Comparison of ENCODE assay signal across 35 cellular contexts in genomic region chr2:207719008-207719407, GRCh38. TPM values are rescaled to one million over a fixed set of nuclear protein-coding genes. Genes with fewer than 3 reads are reported as not detected.
A peak's percentile ranks its signal among the peaks of the same experiment; 100 is the strongest.
DNase-seq lines count a peak whose midpoint lies in the region; ATAC-seq, FAIRE-seq and TF ChIP-seq lines count a peak whose summit lies in the region.
"Had no signal": no experiment of that assay in that cellular context is flagged by ENCODE, and none has a peak within 500 bp of the region (broad histone marks: within the 10 kb centered on the region; RNA-seq: fewer than 3 reads in every experiment).

No MANE protein-coding gene starts in this region.

- H3K36me3 Mint-ChIP-seq in MCF 10A (ENCODE audit: insufficient read depth, unreplicated experiment): no peaks in the 10 kb centered on the region

- POLR2A ChIA-PET in MCF 10A (lab: Yijun Ruan, JAX): interaction anchor here (0.9 to 4.2 kb wide), 6 partner anchors 8 to 531 kb away, joined by 3 to 19 read pairs (median 6); partner anchors contain the start of genes CREB1 and METTL21A
- POLR2A ChIA-PET in HepG2 (lab: Yijun Ruan, JAX): interaction anchor here (1.5 kb wide), 1 partner anchor 15 kb away, joined by 5 read pairs; no protein-coding TSS in a partner anchor
- POLR2A ChIA-PET in RWPE1 (lab: Yijun Ruan, JAX; ENCODE audit: low non-redundant PET): interaction anchor here (0.9 to 1.8 kb wide), 2 partner anchors 94 kb away, joined by 6 to 9 read pairs; partner anchors contain the start of gene METTL21A

- no peak overlapping the region for H3K4me3 Mint-ChIP-seq in MCF 10A (ENCODE audit: unreplicated experiment)
- H3K4me3 Mint-ChIP-seq: B cell; CD14-positive monocyte; CD4-positive, alpha-beta memory T cell; CD4-positive, alpha-beta T cell; CD4-positive, CD25-positive, alpha-beta regulatory T cell; CD8-positive, alpha-beta memory T cell; CD8-positive, alpha-beta T cell had no signal

- H2AFZ ChIP-seq in mammary epithelial cell (ENCODE audit: low read depth, low read length): no peak overlapping the region
- H2AFZ ChIP-seq in HepG2 (ENCODE audit: low read length): no peak overlapping the region

- H3K27ac ChIP-seq in mammary epithelial cell (ENCODE audit: insufficient read depth, low read depth, low read length) (no peak overlapping the region), HepG2 (ENCODE audit: extremely low read length, insufficient read depth, low read length) (no peak overlapping the region), right lobe of liver (no peak overlapping the region), RWPE1 (peak overlapping the region; percentile 19)
- H3K27ac ChIP-seq: 22Rv1; BLaER1; BLaER1 treated with 17β-estradiol and CSF1 and Interleukin-3, amounts not matched to agents 10 nM and 100 nM; C4-2B had no signal

- TF ChIP-seq POLR2A in HepG2 (IDR thresholded peaks at IDR 0.05; ENCODE audit: insufficient read depth in 1 of 2, low read depth in 2 of 2, low read length in 2 of 2) (no peak), right lobe of liver (IDR thresholded peaks at IDR 0.05) (no peak)

- in situ Hi-C loops in mammary epithelial cell (cut with MboI; ENCODE audit: low sequenced_read_pairs in 2 of 2): loop anchor here in 1 of 2 donors (10.0 kb wide), 1 partner anchor 84 kb away; no protein-coding TSS in a partner anchor
- in situ Hi-C loops in HepG2 (cut with HindIII; ENCODE audit: extremely low pct_ligation_motif_present, low pct_unique_long_range_greater_than_20kb): loop anchor here (25.0 kb wide), 1 partner anchor 543 kb away; the partner anchor contains the start of genes IDH1 and PIKFYVE

- H3K4me3 ChIP-seq in mammary epithelial cell (replicated peaks in 1 of 3; ENCODE audit: insufficient read depth in 1 of 3, low read depth in 2 of 3, low read length in 3 of 3) (no peak overlapping the region), HepG2 (replicated peaks in 1 of 3; ENCODE audit: insufficient read depth in 1 of 3, low read depth in 2 of 3, low read length in 3 of 3) (no peak overlapping the region), right lobe of liver (no peak overlapping the region)
- H3K4me3 ChIP-seq: A549; BLaER1; BLaER1 treated with 17β-estradiol and CSF1 and Interleukin-3, amounts not matched to agents 10 nM and 100 nM had no signal

- H3K9ac ChIP-seq in mammary epithelial cell (ENCODE audit: insufficient read depth, low read length): no peak overlapping the region
- H3K9ac ChIP-seq in HepG2 (ENCODE audit: insufficient read depth, low read depth, low read length): no peak overlapping the region
- H3K9ac ChIP-seq: BLaER1; BLaER1 treated with 17β-estradiol and CSF1 and Interleukin-3, amounts not matched to agents 10 nM and 100 nM had no signal

- H3K9me3 ChIP-seq in mammary epithelial cell (replicated peaks; ENCODE audit: insufficient read depth, low read length) (no peaks in the 10 kb centered on the region), HepG2 (ENCODE audit: low read length) (no peaks in the 10 kb centered on the region), right lobe of liver (no peaks in the 10 kb centered on the region)
- H3K9me3 ChIP-seq: A549; BE2C; BLaER1; BLaER1 treated with 17β-estradiol and CSF1 and Interleukin-3, amounts not matched to agents 10 nM and 100 nM; Caco-2 had no signal

- no peaks in the 10 kb centered on the region for H3K27me3 Mint-ChIP-seq in MCF 10A (ENCODE audit: insufficient read depth, unreplicated experiment)
- H3K27me3 Mint-ChIP-seq: B cell; CD4-positive, alpha-beta memory T cell; CD4-positive, alpha-beta T cell; CD4-positive, CD25-positive, alpha-beta regulatory T cell; CD8-positive, alpha-beta memory T cell had no signal

- whole genome bisulfite sequencing in mammary epithelial cell (ENCODE audit: low coverage, missing lambda C conversion rate): 100% methylated on average over 1 of the region's 1 CpG
- WGBS in HepG2 (ENCODE audit: low lambda C conversion rate): 89% methylated on average over 1 of the region's 1 CpG
- WGBS in right lobe of liver (ENCODE audit: insufficient coverage, low coverage, low lambda C conversion rate, missing lambda C conversion rate): 71% methylated on average over 1 of the region's 1 CpG

- TF ChIP-seq EP300 in HepG2 (IDR thresholded peaks at IDR 0.05; ENCODE audit: low read depth in 2 of 2, low read length in 2 of 2) (no peak), HepG2 (CRISPR knock-in tag; IDR thresholded peaks at IDR 0.05; ENCODE audit: borderline replicate concordance) (no peak)

- CTCF ChIA-PET in MCF 10A (lab: Yijun Ruan, JAX) (interaction anchor here (0.6 to 2.2 kb wide), 7 partner anchors 15 to 1203 kb away, joined by 3 to 6 read pairs (median 4); partner anchors contain the start of gene METTL21A), mammary epithelial cell (lab: Charles Lee; ENCODE audit: low non-redundant PET) (no interaction called here), HepG2 (lab: Yijun Ruan, JAX; ENCODE audit: low intra/inter-chr PET ratio, low total read pairs) (no interaction called here), RWPE1 (lab: Yijun Ruan, JAX) (interaction anchor here (0.6 kb wide), 1 partner anchor 27 kb away, joined by 3 read pairs; no protein-coding TSS in a partner anchor)

- no peak for ATAC-seq in HepG2
- no peak for ATAC-seq in right lobe of liver
- ATAC-seq: A549; CD8-positive, alpha-beta T cell had no signal

- no peak for FAIRE-seq in HepG2 (lab: Jason Lieb, UNC)
- FAIRE-seq: A204.1, A549, D721Med had no signal

- DNase-seq in MCF 10A (ENCODE audit: unreplicated experiment): no peak
- no peak for DNase-seq in mammary epithelial cell
- DNase-seq in HepG2 (ENCODE audit: low spot score): no peak
- DNase-seq in right lobe of liver: no peak
- no peak for DNase-seq in RWPE1 (ENCODE audit: low spot score)
- DNase-seq in activated naive CD4-positive, alpha-beta T cell treated with anti-CD3 and anti-CD28 coated beads, Interleukin-2, amount 50 U/mL, for 16 hours: no peak
- DNase-seq: 8988T; ACHN; AML-193; BE2C; C1 segment of cervical spinal cord; Caco-2; Calu3; CD4-positive, alpha-beta memory T cell; CD4-positive, alpha-beta T cell; CD4-positive, CD25-positive, alpha-beta regulatory T cell; CD8-positive, alpha-beta memory T cell; CD8-positive, alpha-beta T cell; COR-L47; DMS 273 treated with DMSO at 0.1 percent for 48 hours; DMS153; DMS53; DMS79; DMS79 treated with DMSO at 0.1 percent for 48 hours; DND-41; EL had no signal

- no peaks in the 10 kb centered on the region for H4K20me1 ChIP-seq in mammary epithelial cell (ENCODE audit: insufficient read depth, low read length)
- no peaks in the 10 kb centered on the region for H4K20me1 ChIP-seq in HepG2 (ENCODE audit: insufficient read depth, low read length)

- no peaks in the 10 kb centered on the region for H3K9me3 Mint-ChIP-seq in MCF 10A (ENCODE audit: unreplicated experiment)
- H3K9me3 Mint-ChIP-seq: CD4-positive, alpha-beta memory T cell; CD4-positive, alpha-beta T cell; CD4-positive, CD25-positive, alpha-beta regulatory T cell; CD8-positive, alpha-beta memory T cell; CD8-positive, alpha-beta T cell had no signal

- no peak overlapping the region for H3K4me2 ChIP-seq in mammary epithelial cell (ENCODE audit: insufficient read depth, low read depth, low read length)
- no peak overlapping the region for H3K4me2 ChIP-seq in HepG2 (ENCODE audit: low read depth, low read length)
- H3K4me2 ChIP-seq: BLaER1; BLaER1 treated with 17β-estradiol and CSF1 and Interleukin-3, amounts not matched to agents 10 nM and 100 nM had no signal

- peaks cover 27% of the 10 kb centered on the region for H3K4me1 Mint-ChIP-seq in MCF 10A (ENCODE audit: insufficient read depth, unreplicated experiment)

- H3K79me2 ChIP-seq in mammary epithelial cell (ENCODE audit: insufficient read depth, low read length) (peaks cover 81% of the 10 kb centered on the region), HepG2 (ENCODE audit: insufficient read depth, low read length) (peaks cover 51% of the 10 kb centered on the region)

- dilution Hi-C loops in mammary epithelial cell (cut with HindIII; ENCODE audit: low sequenced_read_pairs): no loop called here

- H3K27ac Mint-ChIP-seq in MCF 10A (ENCODE audit: low read depth, unreplicated experiment): peak overlapping the region; percentile 80
- H3K27ac Mint-ChIP-seq: B cell; CD4-positive, alpha-beta memory T cell; CD4-positive, alpha-beta T cell; CD4-positive, CD25-positive, alpha-beta regulatory T cell; CD8-positive, alpha-beta T cell had no signal

- peaks cover 21% of the 10 kb centered on the region for H3K4me1 ChIP-seq in mammary epithelial cell (ENCODE audit: insufficient read depth, low read length)
- H3K4me1 ChIP-seq in HepG2 (ENCODE audit: insufficient read depth, low read length): peaks cover 28% of the 10 kb centered on the region
- peaks cover 0 to 6% (median 0%) of the 10 kb centered on the region in 4 donors for H3K4me1 ChIP-seq in right lobe of liver
- H3K4me1 ChIP-seq: BE2C had no signal

- H3K27me3 ChIP-seq in mammary epithelial cell (ENCODE audit: insufficient read depth, low read length): no peaks in the 10 kb centered on the region
- no peaks in the 10 kb centered on the region for H3K27me3 ChIP-seq in HepG2 (ENCODE audit: control insufficient read depth in 1 of 2, insufficient read depth in 2 of 2, low read length in 2 of 2)
- H3K27me3 ChIP-seq in right lobe of liver: no peaks in the 10 kb centered on the region
- H3K27me3 ChIP-seq: BE2C; BLaER1; BLaER1 treated with 17β-estradiol and CSF1 and Interleukin-3, amounts not matched to agents 10 nM and 100 nM had no signal

- H3K36me3 ChIP-seq in mammary epithelial cell (ENCODE audit: insufficient read depth, low read length) (no peaks in the 10 kb centered on the region), HepG2 (replicated peaks in 1 of 2; ENCODE audit: control insufficient read depth in 1 of 2, insufficient read depth in 2 of 2, low read length in 2 of 2) (peaks cover 1 to 4% of the 10 kb centered on the region in 2 experiments; a peak in 3 of 5 replicates), right lobe of liver (no peaks in the 10 kb centered on the region)
- H3K36me3 ChIP-seq: BE2C had no signal

- BruUV-seq in MCF 10A (replicated peaks; lab: Mats Ljungman, UMichigan) (no TSS peak), mammary epithelial cell (replicated peaks; lab: Mats Ljungman, UMichigan) (no TSS peak), HepG2 (replicated peaks; lab: Mats Ljungman, UMichigan) (no TSS peak)

- no peak for TF ChIP-seq RAD21 in HepG2 (CRISPR knock-in tag; IDR thresholded peaks at IDR 0.05)

- intact Hi-C loops in MCF 10A (cut with micrococcal nuclease) (loop anchor here (10.0 kb wide), 1 partner anchor 184 kb away; no protein-coding TSS in a partner anchor), mammary epithelial cell (cut with micrococcal nuclease) (loop anchor here (10.0 kb wide), 1 partner anchor 234 kb away; no protein-coding TSS in a partner anchor), HepG2 (cut with micrococcal nuclease; ENCODE audit: unreplicated experiment) (no loop called here), right lobe of liver (cut with DNase I) (no loop called here)

- TF ChIP-seq CTCF in MCF 10A (IDR thresholded peaks at IDR 0.05; ENCODE audit: unreplicated experiment) (no peak), mammary epithelial cell (conservative IDR thresholded peaks at IDR 0.05 in 1 of 2, IDR thresholded peaks at IDR 0.05 in 1 of 2; ENCODE audit: extremely low read depth in 1 of 2, insufficient read depth in 1 of 2, low read depth in 1 of 2, low read length in 2 of 2) (no peak), HepG2 (CRISPR knock-in tag; IDR thresholded peaks at IDR 0.05) (no peak), right lobe of liver (IDR thresholded peaks at IDR 0.05) (no peak), RWPE1 (conservative IDR thresholded peaks at IDR 0.05; ENCODE audit: low read depth) (no peak)

RNA-seq across cellular contexts. Expression of gene CCNYL1, which starts 7.6 kb away (rescaled TPM):
- total RNA-seq in MCF 10A (2022) (19.7 and 23.3 TPM in 2 replicates), mammary epithelial cell (10 to 100 TPM; 11.2 to 30.0 TPM), HepG2 (2016; rRNA removed; fragmentation: Illumina TruSeq; extraction: Trizol) (12.5 and 20.2 TPM in 2 replicates), right lobe of liver (10 to 100 TPM in 2 of 6 experiments, 1 to 10 TPM in 4; 7.1 to 11.9 (median 9.4) TPM)
- polyA plus RNA-seq in mammary epithelial cell (16.3 TPM), HepG2 (2011; rRNA removed) (13.8 and 16.2 TPM in 2 replicates)
- 28.4 TPM for polyA minus RNA-seq in mammary epithelial cell
- total RNA-seq in HepG2 (2016; cell fraction: cytosol; rRNA removed; fragmentation: Illumina TruSeq; extraction: Trizol; ENCODE audit: low read depth): 27.0 and 29.5 TPM in 2 replicates
- 10.0 and 17.8 TPM in 2 replicates for total RNA-seq in HepG2 (2016; cell fraction: insoluble cytoplasmic fraction; rRNA removed; fragmentation: Illumina TruSeq; extraction: Trizol)
- 33.7 and 38.3 TPM in 2 replicates for total RNA-seq in HepG2 (2016; cell fraction: membrane; rRNA removed; fragmentation: Illumina TruSeq; extraction: Trizol)
- total RNA-seq in HepG2 (2016; cell fraction: nucleus; rRNA removed; fragmentation: Illumina TruSeq; extraction: Trizol): 16.4 and 19.2 TPM in 2 replicates
- 6.9 and 11.0 TPM in 2 replicates for polyA plus RNA-seq in HepG2 (2011; cell fraction: cytosol; rRNA removed)
- polyA plus RNA-seq in HepG2 (2011; cell fraction: nucleus; rRNA removed): 9.8 and 10.3 TPM in 2 replicates
- 17.2 and 21.4 TPM in 2 replicates for polyA plus RNA-seq in HepG2 (2012)
- polyA plus RNA-seq in HepG2 (2016; cell fraction: cytosol; fragmentation: Illumina TruSeq; extraction: Trizol; ENCODE audit: low read depth): 43.2 and 48.7 TPM in 2 replicates
- 35.4 and 41.7 TPM in 2 replicates for polyA plus RNA-seq in HepG2 (2016; cell fraction: insoluble cytoplasmic fraction; fragmentation: Illumina TruSeq; extraction: Trizol; ENCODE audit: low read depth)
- 77.8 and 84.1 TPM in 2 replicates for polyA plus RNA-seq in HepG2 (2016; cell fraction: membrane; fragmentation: Illumina TruSeq; extraction: Trizol; ENCODE audit: low read depth)
- 34.4 and 39.4 TPM in 2 replicates for polyA plus RNA-seq in HepG2 (2016; cell fraction: nucleus; fragmentation: Illumina TruSeq; extraction: Trizol; ENCODE audit: insufficient read depth, low read depth)
- polyA minus RNA-seq in HepG2 (2011; rRNA and poly(A)+ RNA removed; ENCODE audit: low replicate concordance): 3.2 and 9.0 TPM in 2 replicates
- 16.2 and 19.4 TPM in 2 replicates for polyA minus RNA-seq in HepG2 (2011; cell fraction: cytosol; rRNA and poly(A)+ RNA removed)
- polyA minus RNA-seq in HepG2 (2011; cell fraction: nucleus; rRNA and poly(A)+ RNA removed): 19.1 and 23.7 TPM in 2 replicates

RNA-seq across cellular contexts. Expression of gene FZD5, which starts 50.7 kb away (rescaled TPM):
- 2.6 and 4.3 TPM in 2 replicates for total RNA-seq in MCF 10A (2022)
- 1 to 10 TPM; 4.4 to 8.7 TPM for total RNA-seq in mammary epithelial cell
- polyA plus RNA-seq in mammary epithelial cell: 1.9 TPM
- polyA minus RNA-seq in mammary epithelial cell: 4.5 TPM
- total RNA-seq in HepG2 (2016; rRNA removed; fragmentation: Illumina TruSeq; extraction: Trizol): 28.9 and 34.3 TPM in 2 replicates
- 3.1 and 4.0 TPM in 2 replicates for total RNA-seq in HepG2 (2016; cell fraction: cytosol; rRNA removed; fragmentation: Illumina TruSeq; extraction: Trizol; ENCODE audit: low read depth)
- 27.1 and 33.9 TPM in 2 replicates for total RNA-seq in HepG2 (2016; cell fraction: insoluble cytoplasmic fraction; rRNA removed; fragmentation: Illumina TruSeq; extraction: Trizol)
- total RNA-seq in HepG2 (2016; cell fraction: membrane; rRNA removed; fragmentation: Illumina TruSeq; extraction: Trizol): 17.9 and 18.6 TPM in 2 replicates
- 49.9 and 55.0 TPM in 2 replicates for total RNA-seq in HepG2 (2016; cell fraction: nucleus; rRNA removed; fragmentation: Illumina TruSeq; extraction: Trizol)
- polyA plus RNA-seq in HepG2 (2011; rRNA removed): 25.3 and 29.1 TPM in 2 replicates
- 17.7 and 21.9 TPM in 2 replicates for polyA plus RNA-seq in HepG2 (2011; cell fraction: cytosol; rRNA removed)
- polyA plus RNA-seq in HepG2 (2011; cell fraction: nucleus; rRNA removed): 46.8 and 48.3 TPM in 2 replicates
- 41.5 and 51.6 TPM in 2 replicates for polyA plus RNA-seq in HepG2 (2012)
- 1.9 and 2.0 TPM in 2 replicates for polyA plus RNA-seq in HepG2 (2016; cell fraction: cytosol; fragmentation: Illumina TruSeq; extraction: Trizol; ENCODE audit: low read depth)
- 21.1 and 22.9 TPM in 2 replicates for polyA plus RNA-seq in HepG2 (2016; cell fraction: insoluble cytoplasmic fraction; fragmentation: Illumina TruSeq; extraction: Trizol; ENCODE audit: low read depth)
- 6.8 and 7.4 TPM in 2 replicates for polyA plus RNA-seq in HepG2 (2016; cell fraction: membrane; fragmentation: Illumina TruSeq; extraction: Trizol; ENCODE audit: low read depth)
- polyA plus RNA-seq in HepG2 (2016; cell fraction: nucleus; fragmentation: Illumina TruSeq; extraction: Trizol; ENCODE audit: insufficient read depth, low read depth): 38.4 and 40.1 TPM in 2 replicates
- 4.3 and 130 TPM in 2 replicates for polyA minus RNA-seq in HepG2 (2011; rRNA and poly(A)+ RNA removed; ENCODE audit: low replicate concordance)
- 61.0 and 69.9 TPM in 2 replicates for polyA minus RNA-seq in HepG2 (2011; cell fraction: cytosol; rRNA and poly(A)+ RNA removed)
- polyA minus RNA-seq in HepG2 (2011; cell fraction: nucleus; rRNA and poly(A)+ RNA removed): 116 and 135 TPM in 2 replicates
- total RNA-seq in right lobe of liver: 10 to 100 TPM; 18.5 to 37.4 (median 29.3) TPM

Comparison
In these comparisons a context has a peak if more than half of its experiments do, and no peak if none do; other contexts are left out.
1. CTCF ChIA-PET loops: an anchor here in MCF 10A (0.6 to 2.2 kb wide) and RWPE1 (0.6 kb wide); none called in mammary epithelial cell and HepG2.
2. intact Hi-C loops: an anchor here in MCF 10A (10.0 kb wide) and mammary epithelial cell (10.0 kb wide); none called in HepG2 and right lobe of liver.